ENCODE assay signal across 9 cellular contexts in genomic region chr6:33073431-33073871, GRCh38. TPM values are rescaled to one million over a fixed set of nuclear protein-coding genes. Genes with fewer than 3 reads are reported as not detected.
DNase-seq lines count a peak whose midpoint lies in the region; ATAC-seq and TF ChIP-seq lines count a peak whose summit lies in the region.
"Had no signal": no experiment of that assay in that cellular context is flagged by ENCODE, and none has a peak within 500 bp of the region (broad histone marks: within the 10 kb centered on the region; RNA-seq: fewer than 3 reads in every experiment).

TSS of gene HLA-DPA1 (minus strand) at chr6:33073649.

- no peaks in the 10 kb centered on the region for H3K9me3 ChIP-seq in CD8-positive, alpha-beta T cell (ENCODE audit: low read length)
- H3K9me3 ChIP-seq in duodenal mucosa (ENCODE audit: control insufficient read depth in 1 of 2, low read length in 2 of 2): no peaks in the 10 kb centered on the region
- no peaks in the 10 kb centered on the region for H3K9me3 ChIP-seq in mucosa of rectum (ENCODE audit: control insufficient read depth in 2 of 2, low read length in 2 of 2)

- peak within 1 kb of the TSS; percentile 82 for H3K27ac Mint-ChIP-seq in CD8-positive, alpha-beta T cell
- H3K27ac Mint-ChIP-seq: nephron had no signal

- peak; percentile 99 for TF ChIP-seq POLR2A in GM19099 (IDR thresholded peaks at IDR 0.05; ENCODE audit: extremely low read depth, insufficient read length, low read depth)

- POLR2A ChIA-PET in CD8-positive, alpha-beta T cell (lab: Charles Lee): interaction anchor here (1.2 to 2.4 kb wide), 4 partner anchors 11 to 101 kb away, joined by 4 to 8 read pairs (median 5); no protein-coding TSS in a partner anchor

- peak within 1 kb of the TSS; percentile 86 for H3K4me3 Mint-ChIP-seq in CD8-positive, alpha-beta T cell
- H3K4me3 Mint-ChIP-seq: nephron had no signal

- no peaks in the 10 kb centered on the region for H3K27me3 ChIP-seq in CD8-positive, alpha-beta T cell (ENCODE audit: insufficient read depth, low read length)
- no peaks in the 10 kb centered on the region for H3K27me3 ChIP-seq in duodenal mucosa (ENCODE audit: control insufficient read depth in 1 of 2, insufficient read depth in 2 of 2, low read length in 2 of 2)
- peaks cover 2 to 4% of the 10 kb centered on the region in 2 donors for H3K27me3 ChIP-seq in mucosa of rectum (ENCODE audit: control insufficient read depth in 2 of 2, insufficient read depth in 2 of 2, low read length in 2 of 2)

- intact Hi-C loops in CD8-positive, alpha-beta T cell (cut with DNase I, micrococcal nuclease): loop anchor here in 1 of 2 experiments (10.0 kb wide), 1 partner anchor 179 kb away; no protein-coding TSS in a partner anchor

- H3K27me3 Mint-ChIP-seq in CD8-positive, alpha-beta T cell (ENCODE audit: low read depth): no peaks in the 10 kb centered on the region

- peak within 1 kb of the TSS; percentile 34 for H3K27ac ChIP-seq in CD8-positive, alpha-beta T cell (ENCODE audit: low read depth, low read length)
- H3K27ac ChIP-seq in duodenal mucosa (ENCODE audit: low read depth, low read length) (no peak within 1 kb of the TSS), mucosa of rectum (ENCODE audit: low read depth in 2 of 2, low read length in 2 of 2) (peak within 1 kb of the TSS; percentile 61 to 69)

- ATAC-seq in CD8-positive, alpha-beta T cell: peak; percentile 57
- peak; percentile 62 for ATAC-seq in HG03159 (IDR thresholded peaks at IDR 0.05; ENCODE audit: unreplicated experiment)

- peaks cover 28% of the 10 kb centered on the region for H3K4me1 ChIP-seq in CD8-positive, alpha-beta T cell (ENCODE audit: insufficient read depth, low read length)
- H3K4me1 ChIP-seq in duodenal mucosa (ENCODE audit: control insufficient read depth in 1 of 2, insufficient read depth in 2 of 2, low read length in 2 of 2) (peaks cover 0 to 17% of the 10 kb centered on the region in 2 donors), mucosa of rectum (ENCODE audit: control insufficient read depth in 2 of 2, insufficient read depth in 2 of 2, low read length in 2 of 2) (no peaks in the 10 kb centered on the region)

- H3K36me3 Mint-ChIP-seq in CD8-positive, alpha-beta T cell: peaks cover 15% of the 10 kb centered on the region

- CTCF ChIA-PET in CD8-positive, alpha-beta T cell (lab: Charles Lee): interaction anchor here (0.8 to 3.3 kb wide), 7 partner anchors 8 to 175 kb away, joined by 3 to 11 read pairs (median 5); partner anchors contain the start of gene HLA-DMA

- no peak for TF ChIP-seq CTCF in CD8-positive, alpha-beta T cell (IDR thresholded peaks at IDR 0.05)

- peak within 1 kb of the TSS; percentile 55 to 59 for H3K9ac ChIP-seq in duodenal mucosa (ENCODE audit: low read depth in 1 of 2, low read length in 2 of 2)
- peak within 1 kb of the TSS in 1 of 2 donors; percentile 56 for H3K9ac ChIP-seq in mucosa of rectum (ENCODE audit: low read depth in 1 of 2, low read length in 2 of 2)

- H3K36me3 ChIP-seq in CD8-positive, alpha-beta T cell (ENCODE audit: insufficient read depth, low read length): no peaks in the 10 kb centered on the region
- H3K36me3 ChIP-seq in duodenal mucosa (ENCODE audit: control insufficient read depth in 1 of 2, insufficient read depth in 2 of 2, low read length in 2 of 2): peaks cover 0 to 10% of the 10 kb centered on the region in 2 donors
- H3K36me3 ChIP-seq in mucosa of rectum (ENCODE audit: control insufficient read depth in 2 of 2, insufficient read depth in 2 of 2, low read length in 2 of 2): peaks cover 0 to 8% of the 10 kb centered on the region in 2 donors

- peak in 5 of 7 experiments; percentile 11 to 64 (median 39) for DNase-seq in CD8-positive, alpha-beta T cell
- DNase-seq in T-helper 2 cell (peak in 3 of 5 experiments; percentile 26 to 87 (median 42)), HPDE6-E6E7 (ENCODE audit: extremely low spot score) (no peak), NCI-H1092 (lab: John Stamatoyannopoulos, UW) (no peak)

- H3K9me3 Mint-ChIP-seq in CD8-positive, alpha-beta T cell: no peaks in the 10 kb centered on the region
- H3K9me3 Mint-ChIP-seq: nephron had no signal

- H3K4me3 ChIP-seq in CD8-positive, alpha-beta T cell (ENCODE audit: low read depth, low read length): peak within 1 kb of the TSS; percentile 64
- H3K4me3 ChIP-seq in duodenal mucosa (ENCODE audit: low read depth in 1 of 2, low read length in 2 of 2): peak within 1 kb of the TSS; percentile 65 to 71
- peak within 1 kb of the TSS; percentile 12 to 72 for H3K4me3 ChIP-seq in mucosa of rectum (ENCODE audit: low read length in 2 of 2)

- peaks cover 57% of the 10 kb centered on the region for H3K4me1 Mint-ChIP-seq in CD8-positive, alpha-beta T cell (ENCODE audit: low read depth)
- H3K4me1 Mint-ChIP-seq: nephron had no signal

RNA-seq across cellular contexts. Expression of gene HLA-DPA1, which starts in this region (rescaled TPM):
- total RNA-seq in CD8-positive, alpha-beta T cell: 10 to 100 TPM; 40.5 to 45.7 TPM

Comparison
In these comparisons a context has a peak if more than half of its experiments do, and no peak if none do; other contexts are left out.
1. DNase-seq: peak in CD8-positive, alpha-beta T cell (5 of 7) and T-helper 2 cell (3 of 5); none in HPDE6-E6E7 (single experiment) and NCI-H1092 (single experiment).
2. Peak in every context shown above with its lines, with median percentiles within 50 percentile points of each other: H3K4me3 ChIP-seq.